1 cellular context compared by ENCODE assay signal in genomic region chr10:110483633-110484032, GRCh38.
TF ChIP-seq lines count a peak whose summit lies in the region.

No MANE protein-coding gene starts in this region.

TF ChIP-seq in K562, 482 proteins besides CTCF, POLR2A, EP300 and RAD21 (continued from another document and continues in another):
- TF ChIP-seq ARID4B (CRISPR knock-in tag; IDR thresholded peaks at IDR 0.05) (no peak), CCNT2 (IDR thresholded peaks at IDR 0.05; ENCODE audit: borderline replicate concordance, extremely low read depth, insufficient read length, low read depth, low read length) (peak; percentile 45), ZNF696 (CRISPR knock-in tag; conservative IDR thresholded peaks at IDR 0.05) (no peak), ZNF407 (IDR thresholded peaks at IDR 0.05; ENCODE audit: low read depth) (no peak), HMGXB4 (CRISPR knock-in tag; IDR thresholded peaks at IDR 0.05) (no peak), NCOA2 (IDR thresholded peaks at IDR 0.05; ENCODE audit: partially characterized antibody in 2 of 2) (peak in 1 of 2 experiments; percentile 50), TAF15 (IDR thresholded peaks at IDR 0.05; ENCODE audit: low read depth, low read length) (no peak), FOXO4 (CRISPR knock-in tag; IDR thresholded peaks at IDR 0.05) (no peak), NFE2 (IDR thresholded peaks at IDR 0.05; ENCODE audit: low read depth) (peak; percentile 90), ZNF174 (CRISPR knock-in tag; IDR thresholded peaks at IDR 0.05) (no peak), SP1 (CRISPR knock-in tag; IDR thresholded peaks at IDR 0.05) (no peak), SRSF3 (IDR thresholded peaks at IDR 0.05; ENCODE audit: insufficient read depth, low read length) (no peak), ZBTB49 (CRISPR knock-in tag; IDR thresholded peaks at IDR 0.05; ENCODE audit: borderline replicate concordance) (no peak), RBBP5 (IDR thresholded peaks at IDR 0.05; ENCODE audit: borderline replicate concordance, insufficient read depth, low read length, poor library complexity, severe bottlenecking) (no peak), IRF1 (CRISPR knock-in tag; IDR thresholded peaks at IDR 0.05; ENCODE audit: borderline replicate concordance) (no peak), NFIC (IDR thresholded peaks at IDR 0.05) (peak; percentile 78), ZNF12 (CRISPR knock-in tag; IDR thresholded peaks at IDR 0.05) (no peak), TCF7L2 (IDR thresholded peaks at IDR 0.05; ENCODE audit: low read depth, low read length) (no peak), GTF2A2 (tag; IDR thresholded peaks at IDR 0.05) (no peak), ZFP30 (CRISPR knock-in tag; IDR thresholded peaks at IDR 0.05; ENCODE audit: borderline replicate concordance) (no peak), RERE (CRISPR knock-in tag; IDR thresholded peaks at IDR 0.05; ENCODE audit: borderline replicate concordance) (no peak), FOXK1 (CRISPR knock-in tag; IDR thresholded peaks at IDR 0.05; ENCODE audit: borderline replicate concordance) (no peak), SMARCA5 (IDR thresholded peaks at IDR 0.05) (no peak)
